In genomic region chr11:118658372-118659313, GRCh38 we compare ENCODE assay signal across 9 cellular contexts. TPM values are rescaled to one million over a fixed set of nuclear protein-coding genes. Genes with fewer than 3 reads are reported as not detected.
DNase-seq lines count a peak whose midpoint lies in the region; ATAC-seq, FAIRE-seq and TF ChIP-seq lines count a peak whose summit lies in the region.
"Had no signal": no experiment of that assay in that cellular context is flagged by ENCODE, and none has a peak within 500 bp of the region (broad histone marks: within the 10 kb centered on the region; RNA-seq: fewer than 3 reads in every experiment).

No MANE protein-coding gene starts in this region.

- peaks cover 28% of the 10 kb centered on the region for H3F3A ChIP-seq in smooth muscle cell (ENCODE audit: low read depth)

- TF ChIP-seq CTCF in smooth muscle cell (IDR thresholded peaks at IDR 0.05; ENCODE audit: borderline replicate concordance, insufficient read depth, poor library complexity, severe bottlenecking) = peak; percentile 5

- no peak overlapping the region for H3K4me2 ChIP-seq in smooth muscle cell

- 77% methylated on average over 18 of the region's 20 CpGs for WGBS in smooth muscle cell (ENCODE audit: low lambda C conversion rate)

- peaks cover 3% of the 10 kb centered on the region for H3K4me1 Mint-ChIP-seq in activated T-helper 2 cell treated with anti-CD3 and anti-CD28 coated beads, Interferon-gamma antibody, Interleukin-2, Interleukin-4, amounts not matched to agents 10 μg/mL and 5 μg/mL and 100 μg/mL, durations not matched to agents 14 hours and 24 hours and 36 hours (ENCODE audit: low read depth)
- H3K4me1 Mint-ChIP-seq: activated T-helper 17 cell treated with anti-CD3 and anti-CD28 coated beads, Interleukin-2, amount 50 U/mL, for 72 hours had no signal

- TF ChIP-seq POLR2A in H54 (IDR thresholded peaks at IDR 0.05; ENCODE audit: low read depth, low read length) = no peak

- no peaks in the 10 kb centered on the region for H3K36me3 ChIP-seq in smooth muscle cell (ENCODE audit: low read depth)

- H3K4me1 ChIP-seq in smooth muscle cell (ENCODE audit: low read depth) = no peaks in the 10 kb centered on the region

- intact Hi-C loops in left cardiac atrium (cut with DNase I) = loop anchor here (1.0 to 10.0 kb wide), 3 partner anchors 51 to 270 kb away; partner anchors contain the start of gene PHLDB1 (in 1 of the 2)
- intact Hi-C loops in activated T-helper 2 cell treated with anti-CD3 and anti-CD28 coated beads, Interferon-gamma antibody, Interleukin-2, Interleukin-4, amounts not matched to agents 10 μg/mL and 5 μg/mL and 100 μg/mL, durations not matched to agents 14 hours and 24 hours and 36 hours (cut with micrococcal nuclease) = loop anchor here (1.0 kb wide), 1 partner anchor 63 kb away; no protein-coding TSS in a partner anchor

- H3K9me3 Mint-ChIP-seq in activated T-helper 2 cell treated with anti-CD3 and anti-CD28 coated beads, Interferon-gamma antibody, Interleukin-2, Interleukin-4, amounts not matched to agents 10 μg/mL and 5 μg/mL and 100 μg/mL, durations not matched to agents 14 hours and 24 hours and 36 hours = no peaks in the 10 kb centered on the region
- H3K9me3 Mint-ChIP-seq: activated T-helper 17 cell treated with anti-CD3 and anti-CD28 coated beads, Interleukin-2, amount 50 U/mL, for 72 hours had no signal

- peak; percentile 6 to 12 for ATAC-seq in left cardiac atrium

- H3K27ac ChIP-seq in smooth muscle cell (ENCODE audit: low read depth) = peak overlapping the region; percentile 51

- H3K27ac Mint-ChIP-seq in activated T-helper 2 cell treated with anti-CD3 and anti-CD28 coated beads, Interferon-gamma antibody, Interleukin-2, Interleukin-4, amounts not matched to agents 10 μg/mL and 5 μg/mL and 100 μg/mL, durations not matched to agents 14 hours and 24 hours and 36 hours = no peak overlapping the region
- H3K27ac Mint-ChIP-seq: activated T-helper 17 cell treated with anti-CD3 and anti-CD28 coated beads, Interleukin-2, amount 50 U/mL, for 72 hours had no signal

- H3K9ac ChIP-seq in smooth muscle cell (ENCODE audit: low read depth) = no peak overlapping the region

- FAIRE-seq in H54 (lab: Jason Lieb, UNC) = no peak

- H4K20me1 ChIP-seq in smooth muscle cell (ENCODE audit: low read depth) = peaks cover 55% of the 10 kb centered on the region

- H3K4me3 Mint-ChIP-seq in activated T-helper 2 cell treated with anti-CD3 and anti-CD28 coated beads, Interferon-gamma antibody, Interleukin-2, Interleukin-4, amounts not matched to agents 10 μg/mL and 5 μg/mL and 100 μg/mL, durations not matched to agents 14 hours and 24 hours and 36 hours (ENCODE audit: low read depth) = no peak overlapping the region
- H3K4me3 Mint-ChIP-seq: activated T-helper 17 cell treated with anti-CD3 and anti-CD28 coated beads, Interleukin-2, amount 50 U/mL, for 72 hours had no signal

- no peaks in the 10 kb centered on the region for H3K27me3 ChIP-seq in smooth muscle cell (ENCODE audit: low read depth)

- H3K36me3 Mint-ChIP-seq in activated T-helper 2 cell treated with anti-CD3 and anti-CD28 coated beads, Interferon-gamma antibody, Interleukin-2, Interleukin-4, amounts not matched to agents 10 μg/mL and 5 μg/mL and 100 μg/mL, durations not matched to agents 14 hours and 24 hours and 36 hours (ENCODE audit: low read depth) = no peaks in the 10 kb centered on the region

- DNase-seq in H54 (ENCODE audit: insufficient read length, low spot score) (peak; percentile 37), UCSD-AML1 (lab: John Stamatoyannopoulos, UW; ENCODE audit: unreplicated experiment) (peak; percentile 29), left cardiac atrium (peak; percentile 45), smooth muscle cell (lab: John Stamatoyannopoulos, UW; ENCODE audit: unreplicated experiment) (no peak), NCI-H2227 treated with DMSO at 0.1 percent for 48 hours (lab: John Stamatoyannopoulos, UW) (no peak), iPS-NIHi11 (ENCODE audit: low spot score) (no peak), SW 1271 (lab: John Stamatoyannopoulos, UW) (no peak)
- DNase-seq in activated T-helper 2 cell treated with anti-CD3 and anti-CD28 coated beads, Interferon-gamma antibody, Interleukin-2, Interleukin-4, amounts not matched to agents 10 μg/mL and 5 μg/mL and 100 μg/mL, durations not matched to agents 14 hours and 24 hours and 36 hours (ENCODE audit: low spot score) = no peak

- no peaks in the 10 kb centered on the region for H3K9me3 ChIP-seq in smooth muscle cell (replicated peaks; ENCODE audit: low read depth)

- peaks cover 2% of the 10 kb centered on the region for H3K27me3 Mint-ChIP-seq in activated T-helper 2 cell treated with anti-CD3 and anti-CD28 coated beads, Interferon-gamma antibody, Interleukin-2, Interleukin-4, amounts not matched to agents 10 μg/mL and 5 μg/mL and 100 μg/mL, durations not matched to agents 14 hours and 24 hours and 36 hours (ENCODE audit: low read depth)
- H3K27me3 Mint-ChIP-seq: activated T-helper 17 cell treated with anti-CD3 and anti-CD28 coated beads, Interleukin-2, amount 50 U/mL, for 72 hours had no signal

- no peaks in the 10 kb centered on the region for H3K79me2 ChIP-seq in smooth muscle cell (ENCODE audit: low read depth)

- no peak overlapping the region for H2AFZ ChIP-seq in smooth muscle cell (ENCODE audit: low read depth)

- no peak overlapping the region for H3K4me3 ChIP-seq in smooth muscle cell

RNA-seq across cellular contexts. Expression of gene TREH, which starts 20.8 kb away (rescaled TPM):
- not detected for total RNA-seq in left cardiac atrium
- total RNA-seq in smooth muscle cell = not detected in 2 replicates
- 0.49 and 0.96 TPM in 2 replicates for polyA plus RNA-seq in smooth muscle cell
- not detected in 2 replicates for total RNA-seq in activated T-helper 2 cell treated with anti-CD3 and anti-CD28 coated beads, Interferon-gamma antibody, Interleukin-2, Interleukin-4, amounts not matched to agents 10 μg/mL and 5 μg/mL and 100 μg/mL, durations not matched to agents 14 hours and 24 hours and 36 hours
- total RNA-seq: activated T-helper 17 cell treated with anti-CD3 and anti-CD28 coated beads, Interleukin-2, amount 50 U/mL, for 72 hours had no signal

RNA-seq across cellular contexts. Expression of gene PHLDB1, which starts 51.2 kb away (rescaled TPM):
- total RNA-seq in left cardiac atrium = 100 to 1,000 TPM; 108 to 159 TPM
- 89.0 and 112 TPM in 2 replicates for total RNA-seq in smooth muscle cell
- polyA plus RNA-seq in smooth muscle cell = 86.0 and 103 TPM in 2 replicates
- 2.1 and 2.2 TPM in 2 replicates for total RNA-seq in activated T-helper 2 cell treated with anti-CD3 and anti-CD28 coated beads, Interferon-gamma antibody, Interleukin-2, Interleukin-4, amounts not matched to agents 10 μg/mL and 5 μg/mL and 100 μg/mL, durations not matched to agents 14 hours and 24 hours and 36 hours

Comparison
In these comparisons a context has a peak if more than half of its experiments do, and no peak if none do; other contexts are left out.
1. DNase-seq: peak in H54 (single experiment), UCSD-AML1 (single experiment) and left cardiac atrium (single experiment); none in smooth muscle cell (single experiment), NCI-H2227 treated with DMSO at 0.1 percent for 48 hours (single experiment), iPS-NIHi11 (single experiment), activated T-helper 2 cell treated with anti-CD3 and anti-CD28 coated beads, Interferon-gamma antibody, Interleukin-2, Interleukin-4, amounts not matched to agents 10 μg/mL and 5 μg/mL and 100 μg/mL, durations not matched to agents 14 hours and 24 hours and 36 hours (single experiment) and SW 1271 (0 of 2).
2. RNA of gene PHLDB1, which starts 51.2 kb away (total RNA-seq): 108 to 159 TPM in left cardiac atrium and 89.0 to 112 TPM in smooth muscle cell; 2.1 to 2.2 TPM in activated T-helper 2 cell treated with anti-CD3 and anti-CD28 coated beads, Interferon-gamma antibody, Interleukin-2, Interleukin-4, amounts not matched to agents 10 μg/mL and 5 μg/mL and 100 μg/mL, durations not matched to agents 14 hours and 24 hours and 36 hours; every median in the first group is over 10 times any median in the second.